Comparison of ENCODE assay signal across 8 cellular contexts in genomic region chr11:65095427-65095826, GRCh38. TPM values are rescaled to one million over a fixed set of nuclear protein-coding genes. Genes with fewer than 3 reads are reported as not detected.
DNase-seq lines count a peak whose midpoint lies in the region; ATAC-seq and TF ChIP-seq lines count a peak whose summit lies in the region.

No MANE protein-coding gene starts in this region.

- H3K9me3 ChIP-seq in cardiac muscle cell (ENCODE audit: low read depth) = no peaks in the 10 kb centered on the region
- H3K9me3 ChIP-seq in mesodermal cell (ENCODE audit: control insufficient read depth, low read length) = no peaks in the 10 kb centered on the region
- H3K9me3 ChIP-seq in uterus = no peaks in the 10 kb centered on the region
- H3K9me3 ChIP-seq in BE2C = no peaks in the 10 kb centered on the region

- H3K27ac ChIP-seq in cardiac muscle cell (peak overlapping the region; percentile 90), brain microvascular endothelial cell (no peak overlapping the region), mesodermal cell (ENCODE audit: low read depth, low read length, severe bottlenecking) (no peak overlapping the region), uterus (peak overlapping the region; percentile 85 to 91)

- H3K27me3 ChIP-seq in cardiac muscle cell (no peaks in the 10 kb centered on the region), brain microvascular endothelial cell (replicated peaks) (no peaks in the 10 kb centered on the region), uterus (no peaks in the 10 kb centered on the region), BE2C (no peaks in the 10 kb centered on the region)

- TF ChIP-seq CTCF in cardiac muscle cell (IDR thresholded peaks at IDR 0.05; ENCODE audit: low read depth, low read length) (no peak), brain microvascular endothelial cell (IDR thresholded peaks at IDR 0.05; ENCODE audit: low read depth, low read length, missing control alignments) (no peak), uterus (IDR thresholded peaks at IDR 0.05) (no peak), BE2C (IDR thresholded peaks at IDR 0.05; ENCODE audit: low read depth, low read length) (no peak)

- in situ Hi-C loops in brain microvascular endothelial cell (cut with HindIII; ENCODE audit: low pct_ligation_motif_present, low sequenced_read_pairs) = no loop called here

- H3K4me1 ChIP-seq in cardiac muscle cell (ENCODE audit: low read depth) (peaks cover 5% of the 10 kb centered on the region), mesodermal cell (ENCODE audit: control insufficient read depth, insufficient read depth, low read length, poor library complexity, severe bottlenecking) (peaks cover 4% of the 10 kb centered on the region), uterus (peaks cover 0 to 6% of the 10 kb centered on the region in 2 donors), BE2C (no peaks in the 10 kb centered on the region)

- TF ChIP-seq POLR2A in uterus (IDR thresholded peaks at IDR 0.05) = no peak

- intact Hi-C loops in left cardiac atrium (cut with DNase I) = no loop called here
- intact Hi-C loops in uterus (cut with DNase I; ENCODE audit: low total_unique reads) = no loop called here

- no peak for ATAC-seq in left cardiac atrium
- ATAC-seq in HG02642 (IDR thresholded peaks at IDR 0.05; ENCODE audit: poor library complexity, unreplicated experiment) = no peak

- DNase-seq in cardiac muscle cell (ENCODE audit: low read depth in 1 of 2, low spot score in 1 of 2) (no peak), left cardiac atrium (no peak), brain microvascular endothelial cell (no peak), uterus (peak in 1 of 2 donors; percentile 30), BE2C (no peak), GDM1 (lab: John Stamatoyannopoulos, UW) (no peak)

- H3K4me3 ChIP-seq in cardiac muscle cell (no peak overlapping the region), brain microvascular endothelial cell (ENCODE audit: low read depth, low read length) (peak overlapping the region; percentile 79), mesodermal cell (ENCODE audit: extremely low read depth, insufficient read depth, low read length, poor library complexity, severe bottlenecking) (peak overlapping the region; percentile 79), uterus (no peak overlapping the region), BE2C (ENCODE audit: low read depth, low read length) (no peak overlapping the region; the same call in 1 of the 2 replicates)

- 90% methylated on average over 19 to 22 of the region's 22 CpGs for WGBS in mesodermal cell (ENCODE audit: insufficient coverage in 2 of 2), 2 experiments

- H3K36me3 ChIP-seq in cardiac muscle cell (peaks cover 4% of the 10 kb centered on the region), brain microvascular endothelial cell (replicated peaks) (no peaks in the 10 kb centered on the region), mesodermal cell (ENCODE audit: control insufficient read depth, insufficient read depth, low read length) (peaks cover 16% of the 10 kb centered on the region), uterus (no peaks in the 10 kb centered on the region), BE2C (no peaks in the 10 kb centered on the region)

RNA-seq across cellular contexts. Expression of gene VPS51, which starts 0.6 kb away (rescaled TPM):
- total RNA-seq in cardiac muscle cell = 620 and 755 TPM in 2 replicates
- 77.9 and 103 TPM in 2 replicates for polyA plus RNA-seq in cardiac muscle cell
- total RNA-seq in left cardiac atrium = 10 to 100 TPM; 52.7 to 70.1 TPM
- polyA plus RNA-seq in mesodermal cell (2013, experiment 1 of 2) = 63.4 TPM
- polyA plus RNA-seq in mesodermal cell (2013, experiment 2 of 2) = 52.9 TPM
- total RNA-seq in uterus = 100 to 1,000 TPM in 3 of 4 donors, 10 to 100 TPM in 1; 96.1 to 447 (median 140) TPM
- 193 TPM for polyA plus RNA-seq in BE2C (2012; ENCODE audit: insufficient read depth, insufficient read length, low read depth)

RNA-seq across cellular contexts. Expression of gene ZFPL1, which starts 11.4 kb away (rescaled TPM):
- 56.3 and 68.0 TPM in 2 replicates for total RNA-seq in cardiac muscle cell
- 57.4 and 72.2 TPM in 2 replicates for polyA plus RNA-seq in cardiac muscle cell
- total RNA-seq in left cardiac atrium = 10 to 100 TPM; 26.2 to 26.5 TPM
- polyA plus RNA-seq in mesodermal cell (2013, experiment 1 of 2) = 56.8 TPM
- 45.2 TPM for polyA plus RNA-seq in mesodermal cell (2013, experiment 2 of 2)
- total RNA-seq in uterus = 10 to 100 TPM in 3 of 4 donors, 1 to 10 TPM in 1; 9.0 to 37.5 (median 24.5) TPM
- 43.2 TPM for polyA plus RNA-seq in BE2C (2012; ENCODE audit: insufficient read depth, insufficient read length, low read depth)

RNA-seq across cellular contexts. Expression of gene CDCA5, which starts 11.6 kb away (rescaled TPM):
- total RNA-seq in cardiac muscle cell (14.6 and 18.1 TPM in 2 replicates), left cardiac atrium (1 to 10 TPM in 1 of 2 donors, under 1 TPM in 1; 0.81 to 2.5 TPM), uterus (1 to 10 TPM in 1 of 4 donors, under 1 TPM in 2, not detected in 1; 0.30 to 7.1 (median 0.77) TPM)
- 14.2 and 21.7 TPM in 2 replicates for polyA plus RNA-seq in cardiac muscle cell
- 29.9 TPM for polyA plus RNA-seq in mesodermal cell (2013, experiment 1 of 2)
- 26.2 TPM for polyA plus RNA-seq in mesodermal cell (2013, experiment 2 of 2)
- 8.8 TPM for polyA plus RNA-seq in BE2C (2012; ENCODE audit: insufficient read depth, insufficient read length, low read depth)

RNA-seq across cellular contexts. Expression of gene TM7SF2, which starts 16.2 kb away (rescaled TPM):
- total RNA-seq in cardiac muscle cell = 186 and 295 TPM in 2 replicates
- polyA plus RNA-seq in cardiac muscle cell = 197 and 277 TPM in 2 replicates
- total RNA-seq in left cardiac atrium = 10 to 100 TPM; 50.0 to 53.2 TPM
- polyA plus RNA-seq in mesodermal cell (2013, experiment 1 of 2) = 40.0 TPM
- 40.8 TPM for polyA plus RNA-seq in mesodermal cell (2013, experiment 2 of 2)
- 10 to 100 TPM in 1 of 4 donors, 1 to 10 TPM in 2, under 1 TPM in 1; 0.77 to 16.7 (median 5.5) TPM for total RNA-seq in uterus
- polyA plus RNA-seq in BE2C (2012; ENCODE audit: insufficient read depth, insufficient read length, low read depth) = 22.5 TPM

RNA-seq across cellular contexts. Expression of gene ZNHIT2, which starts 22.1 kb away (rescaled TPM):
- total RNA-seq in cardiac muscle cell (22.6 and 31.8 TPM in 2 replicates), left cardiac atrium (1 to 10 TPM; 6.6 to 8.2 TPM), uterus (1 to 10 TPM in 3 of 4 donors, not detected in 1; 4.6 to 9.6 (median 5.7) TPM)
- polyA plus RNA-seq in cardiac muscle cell = 19.5 and 32.8 TPM in 2 replicates
- 7.3 TPM for polyA plus RNA-seq in mesodermal cell (2013, experiment 1 of 2)
- polyA plus RNA-seq in mesodermal cell (2013, experiment 2 of 2) = 4.8 TPM
- polyA plus RNA-seq in BE2C (2012; ENCODE audit: insufficient read depth, insufficient read length, low read depth) = 201 TPM

Comparison
In these comparisons a context has a peak if more than half of its experiments do, and no peak if none do; other contexts are left out.
1. H3K27ac ChIP-seq: peak in cardiac muscle cell (single experiment) and uterus (2 of 2); none in brain microvascular endothelial cell (single experiment) and mesodermal cell (single experiment).
2. H3K4me3 ChIP-seq: peak in brain microvascular endothelial cell (single experiment) and mesodermal cell (single experiment); none in cardiac muscle cell (single experiment), uterus (0 of 2) and BE2C (single experiment).